In the genomic region with DNA sequence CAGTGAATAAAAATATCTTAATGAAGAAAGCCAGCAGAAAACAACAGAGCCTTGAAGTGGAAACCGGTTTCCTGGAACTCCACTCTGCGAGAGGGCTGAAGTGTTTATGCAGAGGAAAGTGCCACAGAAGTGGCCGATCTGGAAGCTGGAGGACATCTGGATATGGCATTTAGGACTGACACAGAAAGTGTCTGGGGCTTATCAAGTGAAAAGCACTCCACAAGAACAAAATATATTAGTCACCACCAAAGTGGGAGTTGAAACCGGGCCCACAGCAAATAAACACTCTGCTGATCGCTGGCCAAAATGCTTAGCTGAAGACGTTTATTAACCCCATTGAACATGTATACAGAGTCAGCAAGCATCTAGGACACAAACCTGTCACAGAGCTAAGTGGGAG, we compare ENCODE assay signal across 9 cellular contexts. TPM values are rescaled to one million over a fixed set of nuclear protein-coding genes. Genes with fewer than 3 reads are reported as not detected.
DNase-seq lines count a peak whose midpoint lies in the region; ATAC-seq and TF ChIP-seq lines count a peak whose summit lies in the region.
"Had no signal": no experiment of that assay in that cellular context is flagged by ENCODE, and none has a peak within 500 bp of the region (broad histone marks: within the 10 kb centered on the region; RNA-seq: fewer than 3 reads in every experiment).

No MANE protein-coding gene starts in this region.

- peak overlapping the region; percentile 66 for H3K9ac ChIP-seq in smooth muscle cell (ENCODE audit: low read depth)

- WGBS in smooth muscle cell (ENCODE audit: low lambda C conversion rate) = 4% methylated on average over 6 of the region's 6 CpGs

- peaks cover 7% of the 10 kb centered on the region for H3K27me3 Mint-ChIP-seq in glutamatergic neuron (ENCODE audit: unreplicated experiment)

- H3K27ac Mint-ChIP-seq in glutamatergic neuron (ENCODE audit: unreplicated experiment) = peak overlapping the region; percentile 95

- H3K4me3 Mint-ChIP-seq in glutamatergic neuron (ENCODE audit: unreplicated experiment) = peak overlapping the region; percentile 17

- H3K36me3 ChIP-seq in SJSA1 = no peaks in the 10 kb centered on the region; the same call in 1 of the 2 replicates
- no peaks in the 10 kb centered on the region for H3K36me3 ChIP-seq in smooth muscle cell (ENCODE audit: low read depth)

- peaks cover 54% of the 10 kb centered on the region for H3K4me1 Mint-ChIP-seq in glutamatergic neuron (ENCODE audit: low read depth, unreplicated experiment)

- H3K4me3 ChIP-seq in SJSA1 (no peak overlapping the region), smooth muscle cell (no peak overlapping the region)

- peaks cover 59% of the 10 kb centered on the region for H3F3A ChIP-seq in smooth muscle cell (ENCODE audit: low read depth)

- peaks cover 30% of the 10 kb centered on the region for H3K4me1 ChIP-seq in SJSA1 (replicated peaks)
- peaks cover 31% of the 10 kb centered on the region for H3K4me1 ChIP-seq in smooth muscle cell (ENCODE audit: low read depth)

- H3K9me3 ChIP-seq in SJSA1 (replicated peaks) (no peaks in the 10 kb centered on the region), smooth muscle cell (replicated peaks; ENCODE audit: low read depth) (no peaks in the 10 kb centered on the region)

- H3K27me3 ChIP-seq in SJSA1 (replicated peaks) (no peaks in the 10 kb centered on the region), smooth muscle cell (ENCODE audit: low read depth) (no peaks in the 10 kb centered on the region)

- H4K20me1 ChIP-seq in smooth muscle cell (ENCODE audit: low read depth) = peaks cover 21% of the 10 kb centered on the region

- TF ChIP-seq CTCF in glutamatergic neuron (IDR thresholded peaks at IDR 0.05; ENCODE audit: partially characterized antibody, unreplicated experiment) (no peak), smooth muscle cell (IDR thresholded peaks at IDR 0.05; ENCODE audit: borderline replicate concordance, insufficient read depth, poor library complexity, severe bottlenecking) (no peak)

- peaks cover 17% of the 10 kb centered on the region for H3K79me2 ChIP-seq in smooth muscle cell (ENCODE audit: low read depth)

- no peak overlapping the region for H2AFZ ChIP-seq in smooth muscle cell (ENCODE audit: low read depth)

- DNase-seq in HCEC 1CT = peak; percentile 81
- DNase-seq in SJSA1 (ENCODE audit: low read depth in 1 of 2, low spot score in 2 of 2) = peak; percentile 55 to 68
- no peak for DNase-seq in glutamatergic neuron
- DNase-seq in smooth muscle cell (lab: John Stamatoyannopoulos, UW; ENCODE audit: unreplicated experiment) = no peak
- no peak for DNase-seq in LoVo (ENCODE audit: low spot score)

- no peaks in the 10 kb centered on the region for H3K36me3 Mint-ChIP-seq in glutamatergic neuron (ENCODE audit: unreplicated experiment)

- no peak for ATAC-seq in HG02623 (IDR thresholded peaks at IDR 0.05; ENCODE audit: unreplicated experiment)
- ATAC-seq in HG03571 (IDR thresholded peaks at IDR 0.05; ENCODE audit: unreplicated experiment) = no peak
- ATAC-seq in HG03565 (IDR thresholded peaks at IDR 0.05; ENCODE audit: unreplicated experiment) = no peak

- peaks cover 9% of the 10 kb centered on the region for H3K9me3 Mint-ChIP-seq in glutamatergic neuron (ENCODE audit: unreplicated experiment)

- peak overlapping the region; percentile 30; the same call in 1 of the 2 replicates for H3K27ac ChIP-seq in SJSA1
- peak overlapping the region; percentile 90 for H3K27ac ChIP-seq in smooth muscle cell (ENCODE audit: low read depth)
- H3K27ac ChIP-seq: epithelial cell of prostate had no signal

- H3K4me2 ChIP-seq in smooth muscle cell = peak overlapping the region; percentile 78

RNA-seq across cellular contexts. Expression of a gene that starts 7.8 kb away (rescaled TPM):
- total RNA-seq in SJSA1 (2014; rRNA removed; shearing (Covaris generic)) = 4.2 and 6.2 TPM in 2 replicates
- total RNA-seq in glutamatergic neuron (ENCODE audit: unreplicated experiment) (9.3 TPM), smooth muscle cell (10.5 and 13.4 TPM in 2 replicates)
- polyA plus RNA-seq in smooth muscle cell = 8.6 and 9.7 TPM in 2 replicates

RNA-seq across cellular contexts. Expression of a gene that starts 33.8 kb away (rescaled TPM):
- total RNA-seq in SJSA1 (2014; rRNA removed; shearing (Covaris generic)) = 77.6 and 130 TPM in 2 replicates
- total RNA-seq in glutamatergic neuron (ENCODE audit: unreplicated experiment) = 25.0 TPM
- total RNA-seq in smooth muscle cell = 41.4 and 53.1 TPM in 2 replicates
- 36.9 and 39.3 TPM in 2 replicates for polyA plus RNA-seq in smooth muscle cell

Comparison
In these comparisons a context has a peak if more than half of its experiments do, and no peak if none do; other contexts are left out.
1. DNase-seq: peak in HCEC 1CT (single experiment) and SJSA1 (2 of 2); none in glutamatergic neuron (single experiment), smooth muscle cell (single experiment) and LoVo (single experiment).